In the genomic region with DNA sequence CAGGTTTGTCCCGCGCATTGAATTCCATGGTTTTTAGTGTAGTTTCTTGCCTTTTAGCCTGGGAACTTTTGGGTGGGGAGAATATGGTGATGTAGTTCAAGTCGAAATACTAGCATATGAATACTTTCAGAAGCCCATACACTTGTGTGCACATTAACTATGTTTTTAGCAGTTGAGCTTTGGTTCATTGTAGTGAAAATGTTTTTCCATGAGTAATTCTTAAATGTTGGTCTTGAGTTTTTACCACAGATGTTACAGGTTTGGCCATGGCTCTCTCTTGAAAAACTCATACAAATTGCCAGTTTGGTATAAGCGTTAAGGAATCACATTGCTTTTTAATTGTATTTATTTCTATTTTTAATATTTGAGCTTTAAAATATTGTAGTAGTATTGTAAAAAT, we compare ENCODE assay signal across 20 cellular contexts. TPM values are rescaled to one million over a fixed set of nuclear protein-coding genes. Genes with fewer than 3 reads are reported as not detected.
DNase-seq lines count a peak whose midpoint lies in the region; ATAC-seq and TF ChIP-seq lines count a peak whose summit lies in the region.
"Had no signal": no experiment of that assay in that cellular context is flagged by ENCODE, and none has a peak within 500 bp of the region (broad histone marks: within the 10 kb centered on the region; RNA-seq: fewer than 3 reads in every experiment).

No MANE protein-coding gene starts in this region.

- POLR2A ChIA-PET in AG04450 (lab: Yijun Ruan, JAX) = interaction anchor here (0.6 to 2.5 kb wide), 2 partner anchors 30 to 32 kb away, joined by 3 to 15 read pairs; no protein-coding TSS in a partner anchor

- H3K4me3 ChIP-seq in AG04450 (ENCODE audit: low read depth, low read length) (no peak overlapping the region), RWPE2 (ENCODE audit: severe bottlenecking) (no peak overlapping the region), fibroblast of lung (replicated peaks in 1 of 4; ENCODE audit: control extremely low read depth in 1 of 4, insufficient read depth in 1 of 4, low read depth in 3 of 4, low read length in 4 of 4) (no peak overlapping the region), sigmoid colon (no peak overlapping the region)
- H3K4me3 ChIP-seq: adrenal gland had no signal

- TF ChIP-seq EP300 in sigmoid colon (IDR thresholded peaks at IDR 0.05) = no peak

- H2AFZ ChIP-seq in fibroblast of lung (ENCODE audit: low read length) = no peak overlapping the region

- H3K9me3 ChIP-seq in AG04450 (ENCODE audit: control insufficient read depth, insufficient read depth, low read length) (no peaks in the 10 kb centered on the region), RWPE2 (ENCODE audit: severe bottlenecking) (no peaks in the 10 kb centered on the region), fibroblast of lung (ENCODE audit: control insufficient read depth, insufficient read depth, low read depth, low read length) (no peaks in the 10 kb centered on the region), sigmoid colon (no peaks in the 10 kb centered on the region)
- H3K9me3 ChIP-seq: adrenal gland had no signal

- H3K36me3 ChIP-seq in RWPE2 (ENCODE audit: low read depth) (peaks cover 10% of the 10 kb centered on the region), fibroblast of lung (ENCODE audit: control insufficient read depth, insufficient read depth, low read length) (no peaks in the 10 kb centered on the region), sigmoid colon (no peaks in the 10 kb centered on the region)
- H3K36me3 ChIP-seq: adrenal gland had no signal

- no peaks in the 10 kb centered on the region for H3K27me3 Mint-ChIP-seq in progenitor cell of endocrine pancreas

- DNase-seq in AG04450 (ENCODE audit: low read depth, low spot score) (no peak), RWPE2 (ENCODE audit: low spot score) (no peak), fibroblast of lung (ENCODE audit: low read depth in 2 of 2) (peak in 1 of 2 donors; percentile 59), sigmoid colon (no peak), progenitor cell of endocrine pancreas (ENCODE audit: low spot score, unreplicated experiment) (no peak), iPS-NIHi7 (ENCODE audit: extremely low spot score) (no peak), left ventricle myocardium superior (no peak), NCI-H2171 treated with DMSO at 0.1 percent for 48 hours (lab: John Stamatoyannopoulos, UW) (no peak)
- DNase-seq: activated CD4-positive, alpha-beta T cell treated with anti-CD3 and anti-CD28 coated beads, Interleukin-2, amount 10 ng/mL, durations not matched to agents 7 days and 5 days; activated CD8-positive, alpha-beta memory T cell treated with anti-CD3 and anti-CD28 coated beads, Interleukin-2, amount 50 U/mL, for 4 hours; activated effector memory CD4-positive, alpha-beta T cell treated with anti-CD3 and anti-CD28 coated beads, Interleukin-2, amount 50 U/mL, for 16 hours; adrenal gland; caudate nucleus; MM.1S; NCI-H1436 treated with DMSO at 0.1 percent for 48 hours; NCI-H748 treated with DMSO at 0.1 percent for 48 hours; SHP77 treated with DMSO at 0.1 percent for 48 hours; stimulated activated CD4-positive, alpha-beta T cell treated with anti-CD3 and anti-CD28 coated beads, Interleukin-4, amount 100 ng/mL, for 4 hours had no signal

- intact Hi-C loops in sigmoid colon (cut with DNase I) = no loop called here
- intact Hi-C loops in left ventricle myocardium superior (cut with micrococcal nuclease) = no loop called here

- no peaks in the 10 kb centered on the region for H3K36me3 Mint-ChIP-seq in progenitor cell of endocrine pancreas (ENCODE audit: insufficient read depth)

- no peak overlapping the region for H3K9ac ChIP-seq in fibroblast of lung (ENCODE audit: insufficient read depth, low read length)

- no peaks in the 10 kb centered on the region for H3K27me3 ChIP-seq in AG04450 (ENCODE audit: control insufficient read depth, insufficient read depth, low read length)
- H3K27me3 ChIP-seq in RWPE2 (ENCODE audit: insufficient read depth, poor library complexity, severe bottlenecking) = no peaks in the 10 kb centered on the region
- no peaks in the 10 kb centered on the region for H3K27me3 ChIP-seq in fibroblast of lung (ENCODE audit: control insufficient read depth, insufficient read depth, low read length)
- no peaks in the 10 kb centered on the region for H3K27me3 ChIP-seq in sigmoid colon
- H3K27me3 ChIP-seq: adrenal gland had no signal

- no peak overlapping the region for H3K27ac Mint-ChIP-seq in progenitor cell of endocrine pancreas
- H3K27ac Mint-ChIP-seq: activated CD4-positive, alpha-beta T cell treated with anti-CD3 and anti-CD28 coated beads, Interleukin-2, amount 10 ng/mL, durations not matched to agents 7 days and 5 days; CD14-positive monocyte; T-helper 1 cell treated with Interleukin-12 subunit alpha and Interleukin-12 subunit beta and Interleukin-4 antibody, amounts not matched to agents 30 μg/mL and 1 μg/mL, for 36 hours had no signal

- 94 to 96% methylated on average over 4 of the region's 4 CpGs for WGBS in sigmoid colon, 2 donors

- H3K27ac ChIP-seq in AG04450 (ENCODE audit: low read depth, low read length) (peak overlapping the region; percentile 23), RWPE2 (ENCODE audit: poor library complexity, severe bottlenecking) (peak overlapping the region; percentile 98), fibroblast of lung (ENCODE audit: insufficient read depth, low read length) (peak overlapping the region; percentile 86), sigmoid colon (peak overlapping the region; percentile 86 to 95 (median 92))

- H3K4me3 Mint-ChIP-seq in progenitor cell of endocrine pancreas (ENCODE audit: low read depth) = no peak overlapping the region
- H3K4me3 Mint-ChIP-seq: activated CD4-positive, alpha-beta T cell treated with anti-CD3 and anti-CD28 coated beads, Interleukin-2, amount 10 ng/mL, durations not matched to agents 7 days and 5 days; CD14-positive monocyte; T-helper 1 cell treated with Interleukin-12 subunit alpha and Interleukin-12 subunit beta and Interleukin-4 antibody, amounts not matched to agents 30 μg/mL and 1 μg/mL, for 36 hours had no signal

- CTCF ChIA-PET in AG04450 (lab: Charles Lee) = no interaction called here

- ATAC-seq in RWPE2 (ENCODE audit: low read depth) (no peak), left ventricle myocardium superior (no peak)

- H3K79me2 ChIP-seq in fibroblast of lung (ENCODE audit: control insufficient read depth, insufficient read depth, low read length) = peaks cover 94% of the 10 kb centered on the region

- TF ChIP-seq CTCF in AG04450 (IDR thresholded peaks at IDR 0.05; ENCODE audit: low read depth, low read length) = no peak
- TF ChIP-seq CTCF in RWPE2 (IDR thresholded peaks at IDR 0.05; ENCODE audit: poor library complexity, severe bottlenecking) = no peak
- TF ChIP-seq CTCF in fibroblast of lung (conservative IDR thresholded peaks at IDR 0.05 in 1 of 2, IDR thresholded peaks at IDR 0.05 in 1 of 2; ENCODE audit: low read depth in 1 of 2, low read length in 2 of 2) = no peak
- TF ChIP-seq CTCF in sigmoid colon (IDR thresholded peaks at IDR 0.05) = no peak
- no peak for TF ChIP-seq CTCF in progenitor cell of endocrine pancreas (IDR thresholded peaks at IDR 0.05; ENCODE audit: unreplicated experiment)

- H3K4me1 ChIP-seq in RWPE2 (ENCODE audit: insufficient read depth, poor library complexity, severe bottlenecking) (peaks cover 92% of the 10 kb centered on the region), fibroblast of lung (ENCODE audit: control insufficient read depth, extremely low read depth, insufficient read depth, low read length) (peaks cover 66% of the 10 kb centered on the region), sigmoid colon (peaks cover 0 to 99% (median 90%) of the 10 kb centered on the region in 4 donors)

- no peak overlapping the region for H3K4me2 ChIP-seq in fibroblast of lung (ENCODE audit: extremely low read depth, insufficient read depth, low read length)

- no peaks in the 10 kb centered on the region for H3K9me3 Mint-ChIP-seq in progenitor cell of endocrine pancreas (ENCODE audit: low read depth)
- H3K9me3 Mint-ChIP-seq: activated CD4-positive, alpha-beta T cell treated with anti-CD3 and anti-CD28 coated beads, Interleukin-2, amount 10 ng/mL, durations not matched to agents 7 days and 5 days; CD14-positive monocyte; T-helper 1 cell treated with Interleukin-12 subunit alpha and Interleukin-12 subunit beta and Interleukin-4 antibody, amounts not matched to agents 30 μg/mL and 1 μg/mL, for 36 hours had no signal

- no peak for TF ChIP-seq POLR2A in sigmoid colon (IDR thresholded peaks at IDR 0.05)

- H3K4me1 Mint-ChIP-seq in progenitor cell of endocrine pancreas (ENCODE audit: low read depth) = peaks cover 32% of the 10 kb centered on the region
- H3K4me1 Mint-ChIP-seq: activated CD4-positive, alpha-beta T cell treated with anti-CD3 and anti-CD28 coated beads, Interleukin-2, amount 10 ng/mL, durations not matched to agents 7 days and 5 days had no signal

- no peaks in the 10 kb centered on the region for H4K20me1 ChIP-seq in fibroblast of lung (ENCODE audit: control insufficient read depth, extremely low read depth, insufficient read depth, low read length)

RNA-seq across cellular contexts. Expression of gene TRIO, which starts 45.6 kb away (rescaled TPM):
- polyA plus RNA-seq in AG04450 (2011; rRNA removed) (268 TPM in 2 replicates), fibroblast of lung (120 and 134 TPM in 2 replicates), sigmoid colon (10 to 100 TPM; 34.8 to 56.4 (median 53.2) TPM)
- 933 and 1,222 TPM in 2 replicates for polyA minus RNA-seq in AG04450 (2011; rRNA and poly(A)+ RNA removed)
- total RNA-seq in fibroblast of lung (139 and 281 TPM in 2 replicates), sigmoid colon (100 to 1,000 TPM; 119 to 300 (median 181) TPM), progenitor cell of endocrine pancreas (163 and 168 TPM in 2 replicates), left ventricle myocardium superior (57.0 TPM)
- 77.4 and 100 TPM in 2 replicates for polyA plus RNA-seq in fibroblast of lung (2012)
- 721 and 815 TPM in 2 replicates for polyA minus RNA-seq in fibroblast of lung (ENCODE audit: low replicate concordance)

Comparison
In these comparisons a context has a peak if more than half of its experiments do, and no peak if none do; other contexts are left out.
1. H3K27ac ChIP-seq: peak in every context shown above with its lines; median percentile 98 in RWPE2; 92 in sigmoid colon; 86 in fibroblast of lung; 23 in AG04450.